ENCODE assay signal across 23 cellular contexts in genomic region chr7:20327047-20327446, GRCh38. TPM values are rescaled to one million over a fixed set of nuclear protein-coding genes. Genes with fewer than 3 reads are reported as not detected.
A peak's percentile ranks its signal among the peaks of the same experiment; 100 is the strongest.
DNase-seq lines count a peak whose midpoint lies in the region; ATAC-seq and TF ChIP-seq lines count a peak whose summit lies in the region.
"Had no signal": no experiment of that assay in that cellular context is flagged by ENCODE, and none has a peak within 500 bp of the region (broad histone marks: within the 10 kb centered on the region; RNA-seq: fewer than 3 reads in every experiment).

No MANE protein-coding gene starts in this region.

- no peak for TF ChIP-seq RAD21 in Ishikawa (IDR thresholded peaks at IDR 0.05; ENCODE audit: low read depth)

- no peak overlapping the region for H2AFZ ChIP-seq in mammary epithelial cell (ENCODE audit: low read depth, low read length)

- no peak for ATAC-seq in GM19351 (IDR thresholded peaks at IDR 0.05; ENCODE audit: unreplicated experiment)
- ATAC-seq: activated CD8-positive, alpha-beta T cell treated with anti-CD3 and anti-CD28 coated beads for 36 hours; activated T-cell treated with anti-CD3 and anti-CD28 coated beads, Interleukin-2, amount 50 U/mL, for 72 hours; right cardiac atrium had no signal

- peaks cover 14% of the 10 kb centered on the region for H3K79me2 ChIP-seq in mammary epithelial cell (ENCODE audit: insufficient read depth, low read length)

- peak; percentile 59 for DNase-seq in A172 (ENCODE audit: low spot score)
- DNase-seq in mammary epithelial cell: peak; percentile 64
- peak; percentile 67 for DNase-seq in iris pigment epithelial cell (ENCODE audit: low read depth)
- no peak for DNase-seq in G401 (ENCODE audit: low spot score)
- no peak for DNase-seq in endothelial cell (ENCODE audit: low spot score)
- no peak for DNase-seq in amygdala (lab: John Stamatoyannopoulos, UW)
- DNase-seq: 8988T; activated CD8-positive, alpha-beta T cell treated with anti-CD3 and anti-CD28 coated beads for 36 hours; activated naive CD8-positive, alpha-beta T cell treated with anti-CD3 and anti-CD28 coated beads, Interleukin-2, amount 10 ng/mL, durations not matched to agents 7 days and 5 days; activated T-cell treated with anti-CD3 and anti-CD28 coated beads, Interleukin-2, amount 50 U/mL, for 72 hours; cerebellar nuclear complex; DMS79 treated with DMSO at 0.1 percent for 48 hours; islet precursor cell; MM.1S; NCI-H2227 treated with DMSO at 0.1 percent for 48 hours; NK-92 treated with Interleukin-12 subunit alpha and Interleukin-12 subunit beta, amount 100 ng/mL, for 24 hours; right cardiac atrium; stimulated activated naive CD4-positive, alpha-beta T cell; T-helper 1 cell; tibial artery had no signal

- no peak overlapping the region for H3K4me2 ChIP-seq in mammary epithelial cell (ENCODE audit: insufficient read depth, low read depth, low read length)

- dilution Hi-C loops in mammary epithelial cell (cut with HindIII; ENCODE audit: low sequenced_read_pairs): no loop called here

- H3K36me3 ChIP-seq in mammary epithelial cell (ENCODE audit: insufficient read depth, low read length): no peaks in the 10 kb centered on the region
- H3K36me3 ChIP-seq: tibial artery had no signal

- peaks cover 24% of the 10 kb centered on the region for H3K4me1 ChIP-seq in mammary epithelial cell (ENCODE audit: insufficient read depth, low read length)

- TF ChIP-seq CTCF in mammary epithelial cell (conservative IDR thresholded peaks at IDR 0.05 in 1 of 2, IDR thresholded peaks at IDR 0.05 in 1 of 2; ENCODE audit: extremely low read depth in 1 of 2, insufficient read depth in 1 of 2, low read depth in 1 of 2, low read length in 2 of 2) (no peak), endothelial cell (IDR thresholded peaks at IDR 0.05; ENCODE audit: unreplicated experiment) (no peak)

- CTCF ChIA-PET in mammary epithelial cell (lab: Charles Lee; ENCODE audit: low non-redundant PET): interaction anchor here (0.5 to 1.1 kb wide), 4 partner anchors 81 to 613 kb away, joined by 3 read pairs; no protein-coding TSS in a partner anchor

- H3K36me3 Mint-ChIP-seq in endothelial cell (ENCODE audit: low read depth, unreplicated experiment): no peaks in the 10 kb centered on the region
- H3K36me3 Mint-ChIP-seq: activated naive CD8-positive, alpha-beta T cell treated with anti-CD3 and anti-CD28 coated beads, Interleukin-2, amount 10 ng/mL, durations not matched to agents 7 days and 5 days had no signal

- H3K4me1 Mint-ChIP-seq in endothelial cell (ENCODE audit: unreplicated experiment): peaks cover 12% of the 10 kb centered on the region

- 13% methylated on average over 1 of the region's 1 CpG for WGBS in mammary epithelial cell (ENCODE audit: low coverage, missing lambda C conversion rate)

- H3K27ac Mint-ChIP-seq in endothelial cell (ENCODE audit: unreplicated experiment): no peak overlapping the region
- H3K27ac Mint-ChIP-seq: activated CD8-positive, alpha-beta T cell treated with anti-CD3 and anti-CD28 coated beads for 36 hours; activated naive CD8-positive, alpha-beta T cell treated with anti-CD3 and anti-CD28 coated beads, Interleukin-2, amount 10 ng/mL, durations not matched to agents 7 days and 5 days; activated T-cell treated with anti-CD3 and anti-CD28 coated beads, Interleukin-2, amount 50 U/mL, for 72 hours had no signal

- peak; percentile 43; the same call in 1 of the 2 replicates for TF ChIP-seq EP300 in Ishikawa (IDR thresholded peaks at IDR 0.05; ENCODE audit: borderline replicate concordance)

- in situ Hi-C loops in mammary epithelial cell (cut with MboI; ENCODE audit: low sequenced_read_pairs in 2 of 2) (loop anchor here in 1 of 2 donors (10.0 kb wide), 1 partner anchor 268 kb away; no protein-coding TSS in a partner anchor), G401 (cut with HindIII; ENCODE audit: low sequenced_read_pairs) (no loop called here)

- H3K27me3 ChIP-seq in mammary epithelial cell (ENCODE audit: insufficient read depth, low read length): no peaks in the 10 kb centered on the region
- H3K27me3 ChIP-seq: tibial artery had no signal

- no peak overlapping the region for H3K4me3 Mint-ChIP-seq in endothelial cell (ENCODE audit: unreplicated experiment)
- H3K4me3 Mint-ChIP-seq: activated CD8-positive, alpha-beta T cell treated with anti-CD3 and anti-CD28 coated beads for 36 hours; activated naive CD8-positive, alpha-beta T cell treated with anti-CD3 and anti-CD28 coated beads, Interleukin-2, amount 10 ng/mL, durations not matched to agents 7 days and 5 days; activated T-cell treated with anti-CD3 and anti-CD28 coated beads, Interleukin-2, amount 50 U/mL, for 72 hours had no signal

- no peaks in the 10 kb centered on the region for H4K20me1 ChIP-seq in mammary epithelial cell (ENCODE audit: insufficient read depth, low read length)

- intact Hi-C loops in mammary epithelial cell (cut with micrococcal nuclease): loop anchor here (5.0 kb wide), 1 partner anchor 325 kb away; no protein-coding TSS in a partner anchor

- H3K9me3 ChIP-seq in mammary epithelial cell (replicated peaks; ENCODE audit: insufficient read depth, low read length): no peaks in the 10 kb centered on the region
- H3K9me3 ChIP-seq: tibial artery had no signal

- H3K9me3 Mint-ChIP-seq in endothelial cell (ENCODE audit: unreplicated experiment): no peaks in the 10 kb centered on the region
- H3K9me3 Mint-ChIP-seq: activated CD8-positive, alpha-beta T cell treated with anti-CD3 and anti-CD28 coated beads for 36 hours; activated naive CD8-positive, alpha-beta T cell treated with anti-CD3 and anti-CD28 coated beads, Interleukin-2, amount 10 ng/mL, durations not matched to agents 7 days and 5 days; activated T-cell treated with anti-CD3 and anti-CD28 coated beads, Interleukin-2, amount 50 U/mL, for 72 hours had no signal

- peaks cover 13% of the 10 kb centered on the region for H3K27me3 Mint-ChIP-seq in endothelial cell (ENCODE audit: unreplicated experiment)

- no peak overlapping the region for H3K4me3 ChIP-seq in mammary epithelial cell (replicated peaks in 1 of 3; ENCODE audit: insufficient read depth in 1 of 3, low read depth in 2 of 3, low read length in 3 of 3)
- H3K4me3 ChIP-seq: tibial artery had no signal

- H3K9ac ChIP-seq in mammary epithelial cell (ENCODE audit: insufficient read depth, low read length): no peak overlapping the region

- H3K27ac ChIP-seq in mammary epithelial cell (ENCODE audit: insufficient read depth, low read depth, low read length): peak overlapping the region; percentile 11
- H3K27ac ChIP-seq: tibial artery, VCaP had no signal

- no TSS peak for BruUV-seq in mammary epithelial cell (replicated peaks; lab: Mats Ljungman, UMichigan)

TF ChIP-seq in Ishikawa, 13 proteins besides CTCF, POLR2A, EP300 and RAD21:
- TF ChIP-seq, protein P1, sequence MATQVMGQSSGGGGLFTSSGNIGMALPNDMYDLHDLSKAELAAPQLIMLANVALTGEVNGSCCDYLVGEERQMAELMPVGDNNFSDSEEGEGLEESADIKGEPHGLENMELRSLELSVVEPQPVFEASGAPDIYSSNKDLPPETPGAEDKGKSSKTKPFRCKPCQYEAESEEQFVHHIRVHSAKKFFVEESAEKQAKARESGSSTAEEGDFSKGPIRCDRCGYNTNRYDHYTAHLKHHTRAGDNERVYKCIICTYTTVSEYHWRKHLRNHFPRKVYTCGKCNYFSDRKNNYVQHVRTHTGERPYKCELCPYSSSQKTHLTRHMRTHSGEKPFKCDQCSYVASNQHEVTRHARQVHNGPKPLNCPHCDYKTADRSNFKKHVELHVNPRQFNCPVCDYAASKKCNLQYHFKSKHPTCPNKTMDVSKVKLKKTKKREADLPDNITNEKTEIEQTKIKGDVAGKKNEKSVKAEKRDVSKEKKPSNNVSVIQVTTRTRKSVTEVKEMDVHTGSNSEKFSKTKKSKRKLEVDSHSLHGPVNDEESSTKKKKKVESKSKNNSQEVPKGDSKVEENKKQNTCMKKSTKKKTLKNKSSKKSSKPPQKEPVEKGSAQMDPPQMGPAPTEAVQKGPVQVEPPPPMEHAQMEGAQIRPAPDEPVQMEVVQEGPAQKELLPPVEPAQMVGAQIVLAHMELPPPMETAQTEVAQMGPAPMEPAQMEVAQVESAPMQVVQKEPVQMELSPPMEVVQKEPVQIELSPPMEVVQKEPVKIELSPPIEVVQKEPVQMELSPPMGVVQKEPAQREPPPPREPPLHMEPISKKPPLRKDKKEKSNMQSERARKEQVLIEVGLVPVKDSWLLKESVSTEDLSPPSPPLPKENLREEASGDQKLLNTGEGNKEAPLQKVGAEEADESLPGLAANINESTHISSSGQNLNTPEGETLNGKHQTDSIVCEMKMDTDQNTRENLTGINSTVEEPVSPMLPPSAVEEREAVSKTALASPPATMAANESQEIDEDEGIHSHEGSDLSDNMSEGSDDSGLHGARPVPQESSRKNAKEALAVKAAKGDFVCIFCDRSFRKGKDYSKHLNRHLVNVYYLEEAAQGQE (IDR thresholded peaks at IDR 0.05; ENCODE audit: low read depth): no peak
- no peak for TF ChIP-seq FOXM1 (IDR thresholded peaks at IDR 0.05; ENCODE audit: borderline replicate concordance, low read depth)
- peak; percentile 77 for TF ChIP-seq NFIC (IDR thresholded peaks at IDR 0.05)
- TF ChIP-seq TEAD4 (IDR thresholded peaks at IDR 0.05): peak; percentile 50; the same call in 1 of the 2 replicates

RNA-seq across cellular contexts. Expression of gene ITGB8, which starts 3.7 kb away (rescaled TPM):
- total RNA-seq in A172 (2014; rRNA removed; shearing (Covaris generic)): 17.8 and 20.8 TPM in 2 replicates
- total RNA-seq in mammary epithelial cell: 100 to 1,000 TPM in 1 of 2 donors, 10 to 100 TPM in 1; 41.9 to 221 TPM
- 32.3 TPM for polyA plus RNA-seq in mammary epithelial cell
- 48.6 TPM for polyA minus RNA-seq in mammary epithelial cell
- total RNA-seq in G401 (2014; rRNA removed; shearing (Covaris generic)): not detected in 2 replicates
- 0.69 TPM for total RNA-seq in endothelial cell (ENCODE audit: unreplicated experiment)
- total RNA-seq: activated CD8-positive, alpha-beta T cell treated with anti-CD3 and anti-CD28 coated beads for 36 hours; activated naive CD8-positive, alpha-beta T cell treated with anti-CD3 and anti-CD28 coated beads, Interleukin-2, amount 10 ng/mL, durations not matched to agents 7 days and 5 days had no signal

Comparison
In these comparisons a context has a peak if more than half of its experiments do, and no peak if none do; other contexts are left out.
1. DNase-seq: peak in A172 (single experiment), mammary epithelial cell (single experiment) and iris pigment epithelial cell (single experiment); none in G401 (single experiment), endothelial cell (single experiment) and amygdala (0 of 56).
2. RNA of gene ITGB8, which starts 3.7 kb away (total RNA-seq): 41.9 to 221 TPM in mammary epithelial cell and 17.8 to 20.8 TPM in A172; 0.69 TPM in endothelial cell (single experiment) and not detected in G401; every median in the first group is over 10 times any median in the second.